ENCODE assay signal across 26 cellular contexts in genomic region chr14:43168374-43168925, GRCh38.
"Had no signal": no experiment of that assay in that cellular context is flagged by ENCODE, and none has a peak within 500 bp of the region (broad histone marks: within the 10 kb centered on the region; RNA-seq: fewer than 3 reads in every experiment).

No MANE protein-coding gene starts in this region.

- H3K27ac Mint-ChIP-seq: activated CD4-positive, alpha-beta memory T cell treated with anti-CD3 and anti-CD28 coated beads for 36 hours; activated CD4-positive, alpha-beta T cell treated with anti-CD3 and anti-CD28 coated beads, Interleukin-2, amount 10 ng/mL, durations not matched to agents 7 days and 5 days; activated naive CD8-positive, alpha-beta T cell; T-cell had no signal

- FAIRE-seq: TTC549 had no signal

- H3K4me3 Mint-ChIP-seq: activated CD4-positive, alpha-beta memory T cell treated with anti-CD3 and anti-CD28 coated beads for 36 hours; activated CD4-positive, alpha-beta T cell treated with anti-CD3 and anti-CD28 coated beads, Interleukin-2, amount 10 ng/mL, durations not matched to agents 7 days and 5 days; activated naive CD8-positive, alpha-beta T cell; activated T-cell treated with anti-CD3 and anti-CD28 coated beads, Interleukin-2, amount 50 U/mL, for 4 hours; T-cell had no signal

- H3K27me3 Mint-ChIP-seq: activated CD4-positive, alpha-beta memory T cell treated with anti-CD3 and anti-CD28 coated beads for 36 hours; activated CD4-positive, alpha-beta T cell treated with anti-CD3 and anti-CD28 coated beads, Interleukin-2, amount 10 ng/mL, durations not matched to agents 7 days and 5 days; activated naive CD8-positive, alpha-beta T cell; T-cell had no signal

- DNase-seq: activated CD4-positive, alpha-beta memory T cell treated with anti-CD3 and anti-CD28 coated beads for 36 hours; activated CD4-positive, alpha-beta T cell treated with anti-CD3 and anti-CD28 coated beads, Interleukin-2, amount 10 ng/mL, durations not matched to agents 7 days and 5 days; activated CD4-positive, CD25-positive, alpha-beta regulatory T cell; activated CD8-positive, alpha-beta memory T cell treated with anti-CD3 and anti-CD28 coated beads for 24 hours; activated effector memory CD4-positive, alpha-beta T cell treated with anti-CD3 and anti-CD28 coated beads, Interleukin-2, amount 50 U/mL, for 16 hours; activated naive CD4-positive, alpha-beta T cell treated with Interleukin-2 at 50 U/mL for 16 hours; activated T-cell treated with anti-CD3 and anti-CD28 coated beads, Interleukin-2, amount 50 U/mL, for 4 hours; amygdala; brain microvascular endothelial cell; NCI-H1048; NCI-H1417; NCI-H1694; NCI-H2029; NCI-H2107; NCI-H2171 treated with DMSO at 0.1 percent for 48 hours; NCI-H226; NCI-H82; OCI-M1; RPMI8226; T-cell; T-helper 2 cell; T1000 had no signal

- H3K36me3 Mint-ChIP-seq: activated CD4-positive, alpha-beta memory T cell treated with anti-CD3 and anti-CD28 coated beads for 36 hours; activated naive CD8-positive, alpha-beta T cell; T-cell had no signal

- ATAC-seq: activated T-cell treated with anti-CD3 and anti-CD28 coated beads, Interleukin-2, amount 50 U/mL, for 4 hours; Panc1; Right ventricle myocardium inferior; T-cell had no signal

- H3K4me1 Mint-ChIP-seq: activated CD4-positive, alpha-beta T cell treated with anti-CD3 and anti-CD28 coated beads, Interleukin-2, amount 10 ng/mL, durations not matched to agents 7 days and 5 days; T-cell had no signal
